ENCODE assay signal across 1 cellular context in the genomic region with DNA sequence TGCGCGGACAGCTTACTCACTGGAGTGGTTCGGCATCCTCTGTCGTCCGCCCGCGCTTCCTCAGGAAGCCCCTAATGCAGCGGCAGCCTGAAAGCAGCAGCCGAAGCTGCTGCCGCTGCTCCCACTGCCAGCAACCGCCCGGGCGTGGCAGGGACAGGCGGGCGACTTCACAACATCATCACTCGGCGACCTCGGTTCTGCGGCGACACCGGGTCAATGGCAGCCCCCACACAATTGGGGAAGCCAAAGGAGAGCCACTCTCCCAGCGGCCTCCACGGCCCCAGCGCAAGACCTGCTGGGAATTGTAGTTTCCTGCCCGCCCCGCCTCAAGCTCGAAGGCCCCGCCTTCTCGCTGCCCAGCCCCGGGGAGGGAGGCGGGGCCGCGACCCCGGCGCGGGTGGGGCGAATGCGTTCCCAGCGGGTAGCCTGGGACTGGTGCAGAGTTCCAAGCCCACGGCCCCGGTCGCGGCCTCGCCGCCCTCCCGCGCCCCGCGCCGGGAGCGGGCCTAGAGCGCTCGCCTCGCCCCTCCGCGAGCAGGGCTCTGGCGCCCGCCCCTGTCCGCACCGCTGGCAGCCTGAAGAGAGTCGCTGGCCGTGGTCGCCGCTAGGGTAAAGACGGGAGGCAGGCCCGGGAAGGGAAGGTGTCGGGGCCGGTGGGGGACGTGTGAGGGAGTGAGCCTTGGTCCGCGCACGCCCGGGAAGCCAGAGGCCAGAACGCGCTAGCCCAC.
TF ChIP-seq lines count a peak whose summit lies in the region.

A gene with protein sequence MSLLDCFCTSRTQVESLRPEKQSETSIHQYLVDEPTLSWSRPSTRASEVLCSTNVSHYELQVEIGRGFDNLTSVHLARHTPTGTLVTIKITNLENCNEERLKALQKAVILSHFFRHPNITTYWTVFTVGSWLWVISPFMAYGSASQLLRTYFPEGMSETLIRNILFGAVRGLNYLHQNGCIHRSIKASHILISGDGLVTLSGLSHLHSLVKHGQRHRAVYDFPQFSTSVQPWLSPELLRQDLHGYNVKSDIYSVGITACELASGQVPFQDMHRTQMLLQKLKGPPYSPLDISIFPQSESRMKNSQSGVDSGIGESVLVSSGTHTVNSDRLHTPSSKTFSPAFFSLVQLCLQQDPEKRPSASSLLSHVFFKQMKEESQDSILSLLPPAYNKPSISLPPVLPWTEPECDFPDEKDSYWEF (plus strand): TSS at position 411 of the 728 bp plus-strand sequence. CDS start 3,101 bp downstream, outside the sequence.
A gene with protein sequence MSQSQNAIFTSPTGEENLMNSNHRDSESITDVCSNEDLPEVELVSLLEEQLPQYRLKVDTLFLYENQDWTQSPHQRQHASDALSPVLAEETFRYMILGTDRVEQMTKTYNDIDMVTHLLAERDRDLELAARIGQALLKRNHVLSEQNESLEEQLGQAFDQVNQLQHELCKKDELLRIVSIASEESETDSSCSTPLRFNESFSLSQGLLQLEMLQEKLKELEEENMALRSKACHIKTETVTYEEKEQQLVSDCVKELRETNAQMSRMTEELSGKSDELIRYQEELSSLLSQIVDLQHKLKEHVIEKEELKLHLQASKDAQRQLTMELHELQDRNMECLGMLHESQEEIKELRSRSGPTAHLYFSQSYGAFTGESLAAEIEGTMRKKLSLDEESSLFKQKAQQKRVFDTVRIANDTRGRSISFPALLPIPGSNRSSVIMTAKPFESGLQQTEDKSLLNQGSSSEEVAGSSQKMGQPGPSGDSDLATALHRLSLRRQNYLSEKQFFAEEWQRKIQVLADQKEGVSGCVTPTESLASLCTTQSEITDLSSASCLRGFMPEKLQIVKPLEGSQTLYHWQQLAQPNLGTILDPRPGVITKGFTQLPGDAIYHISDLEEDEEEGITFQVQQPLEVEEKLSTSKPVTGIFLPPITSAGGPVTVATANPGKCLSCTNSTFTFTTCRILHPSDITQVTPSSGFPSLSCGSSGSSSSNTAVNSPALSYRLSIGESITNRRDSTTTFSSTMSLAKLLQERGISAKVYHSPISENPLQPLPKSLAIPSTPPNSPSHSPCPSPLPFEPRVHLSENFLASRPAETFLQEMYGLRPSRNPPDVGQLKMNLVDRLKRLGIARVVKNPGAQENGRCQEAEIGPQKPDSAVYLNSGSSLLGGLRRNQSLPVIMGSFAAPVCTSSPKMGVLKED (minus strand): TSS at position 129 of the 728 bp plus-strand sequence. CDS start 30,951 bp downstream, outside the sequence.

TF ChIP-seq in HepG2, 621 proteins besides CTCF, POLR2A, EP300 and RAD21 (continued from another document and continues in another):
- TF ChIP-seq PITX1 (CRISPR knock-in tag; IDR thresholded peaks at IDR 0.05) = 0 out of 2 replicates have a peak, but pooled peaks have one; percentile 48
- peak; percentile 99 for TF ChIP-seq ZFX (CRISPR knock-in tag; IDR thresholded peaks at IDR 0.05; ENCODE audit: low read depth)
- peak; percentile 64 for TF ChIP-seq ZNF205 (CRISPR knock-in tag; IDR thresholded peaks at IDR 0.05)
- TF ChIP-seq SRSF4 (IDR thresholded peaks at IDR 0.05; ENCODE audit: low read depth, low read length, poor library complexity, severe bottlenecking) = peak; percentile 34
- TF ChIP-seq EED (CRISPR knock-in tag; IDR thresholded peaks at IDR 0.05) = peak; percentile 69; the same call in 1 of the 2 replicates
- TF ChIP-seq KLF9 (CRISPR knock-in tag; IDR thresholded peaks at IDR 0.05; ENCODE audit: low read depth) = no peak
- peak; percentile 54; the same call in 1 of the 2 replicates for TF ChIP-seq ZNF775 (CRISPR knock-in tag; IDR thresholded peaks at IDR 0.05; ENCODE audit: borderline replicate concordance)
- TF ChIP-seq, protein P1, sequence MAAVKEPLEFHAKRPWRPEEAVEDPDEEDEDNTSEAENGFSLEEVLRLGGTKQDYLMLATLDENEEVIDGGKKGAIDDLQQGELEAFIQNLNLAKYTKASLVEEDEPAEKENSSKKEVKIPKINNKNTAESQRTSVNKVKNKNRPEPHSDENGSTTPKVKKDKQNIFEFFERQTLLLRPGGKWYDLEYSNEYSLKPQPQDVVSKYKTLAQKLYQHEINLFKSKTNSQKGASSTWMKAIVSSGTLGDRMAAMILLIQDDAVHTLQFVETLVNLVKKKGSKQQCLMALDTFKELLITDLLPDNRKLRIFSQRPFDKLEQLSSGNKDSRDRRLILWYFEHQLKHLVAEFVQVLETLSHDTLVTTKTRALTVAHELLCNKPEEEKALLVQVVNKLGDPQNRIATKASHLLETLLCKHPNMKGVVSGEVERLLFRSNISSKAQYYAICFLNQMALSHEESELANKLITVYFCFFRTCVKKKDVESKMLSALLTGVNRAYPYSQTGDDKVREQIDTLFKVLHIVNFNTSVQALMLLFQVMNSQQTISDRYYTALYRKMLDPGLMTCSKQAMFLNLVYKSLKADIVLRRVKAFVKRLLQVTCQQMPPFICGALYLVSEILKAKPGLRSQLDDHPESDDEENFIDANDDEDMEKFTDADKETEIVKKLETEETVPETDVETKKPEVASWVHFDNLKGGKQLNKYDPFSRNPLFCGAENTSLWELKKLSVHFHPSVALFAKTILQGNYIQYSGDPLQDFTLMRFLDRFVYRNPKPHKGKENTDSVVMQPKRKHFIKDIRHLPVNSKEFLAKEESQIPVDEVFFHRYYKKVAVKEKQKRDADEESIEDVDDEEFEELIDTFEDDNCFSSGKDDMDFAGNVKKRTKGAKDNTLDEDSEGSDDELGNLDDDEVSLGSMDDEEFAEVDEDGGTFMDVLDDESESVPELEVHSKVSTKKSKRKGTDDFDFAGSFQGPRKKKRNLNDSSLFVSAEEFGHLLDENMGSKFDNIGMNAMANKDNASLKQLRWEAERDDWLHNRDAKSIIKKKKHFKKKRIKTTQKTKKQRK (IDR thresholded peaks at IDR 0.05; ENCODE audit: low read length) = no peak
- TF ChIP-seq THYN1 (CRISPR knock-in tag; IDR thresholded peaks at IDR 0.05; ENCODE audit: borderline replicate concordance, low read depth) = no peak
- TF ChIP-seq, protein P2, sequence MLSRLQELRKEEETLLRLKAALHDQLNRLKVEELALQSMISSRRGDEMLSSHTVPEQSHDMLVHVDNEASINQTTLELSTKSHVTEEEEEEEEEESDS (CRISPR knock-in tag; IDR thresholded peaks at IDR 0.05; ENCODE audit: borderline replicate concordance) = peak; percentile 74; the same call in 1 of the 2 replicates
- TF ChIP-seq, protein P3, sequence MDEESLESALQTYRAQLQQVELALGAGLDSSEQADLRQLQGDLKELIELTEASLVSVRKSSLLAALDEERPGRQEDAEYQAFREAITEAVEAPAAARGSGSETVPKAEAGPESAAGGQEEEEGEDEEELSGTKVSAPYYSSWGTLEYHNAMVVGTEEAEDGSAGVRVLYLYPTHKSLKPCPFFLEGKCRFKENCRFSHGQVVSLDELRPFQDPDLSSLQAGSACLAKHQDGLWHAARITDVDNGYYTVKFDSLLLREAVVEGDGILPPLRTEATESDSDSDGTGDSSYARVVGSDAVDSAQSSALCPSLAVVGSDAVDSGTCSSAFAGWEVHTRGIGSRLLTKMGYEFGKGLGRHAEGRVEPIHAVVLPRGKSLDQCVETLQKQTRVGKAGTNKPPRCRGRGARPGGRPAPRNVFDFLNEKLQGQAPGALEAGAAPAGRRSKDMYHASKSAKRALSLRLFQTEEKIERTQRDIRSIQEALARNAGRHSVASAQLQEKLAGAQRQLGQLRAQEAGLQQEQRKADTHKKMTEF (CRISPR knock-in tag; IDR thresholded peaks at IDR 0.05) = peak; percentile 98
- TF ChIP-seq ZNF670 (CRISPR knock-in tag; IDR thresholded peaks at IDR 0.05; ENCODE audit: borderline replicate concordance) = peak; percentile 93; the same call in 1 of the 2 replicates
- TF ChIP-seq ZNF567 (CRISPR knock-in tag; IDR thresholded peaks at IDR 0.05; ENCODE audit: borderline replicate concordance) = 0 out of 2 replicates have a peak, but pooled peaks have one; percentile 14
- TF ChIP-seq, protein P4, sequence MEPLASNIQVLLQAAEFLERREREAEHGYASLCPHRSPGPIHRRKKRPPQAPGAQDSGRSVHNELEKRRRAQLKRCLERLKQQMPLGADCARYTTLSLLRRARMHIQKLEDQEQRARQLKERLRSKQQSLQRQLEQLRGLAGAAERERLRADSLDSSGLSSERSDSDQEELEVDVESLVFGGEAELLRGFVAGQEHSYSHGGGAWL (CRISPR knock-in tag; IDR thresholded peaks at IDR 0.05) = no peak
- TF ChIP-seq ZNF138 (CRISPR knock-in tag; IDR thresholded peaks at IDR 0.05; ENCODE audit: low read depth) = peak; percentile 94
- no peak for TF ChIP-seq CHD2 (IDR thresholded peaks at IDR 0.05; ENCODE audit: low read depth, low read length)
- TF ChIP-seq RAD51 (IDR thresholded peaks at IDR 0.05; ENCODE audit: borderline replicate concordance) = no peak
- peak; percentile 78 for TF ChIP-seq ZC3H13 (CRISPR knock-in tag; IDR thresholded peaks at IDR 0.05)
- peak; percentile 67; the same call in 1 of the 2 replicates for TF ChIP-seq ZNF552 (CRISPR knock-in tag; IDR thresholded peaks at IDR 0.05; ENCODE audit: borderline replicate concordance)
- peak; percentile 97 for TF ChIP-seq NR2C2 (CRISPR knock-in tag; IDR thresholded peaks at IDR 0.05; ENCODE audit: borderline replicate concordance)
- no peak; the same call in none of the 2 replicates for TF ChIP-seq ZNF766 (CRISPR knock-in tag; IDR thresholded peaks at IDR 0.05; ENCODE audit: borderline replicate concordance)
- TF ChIP-seq ZNF224 (CRISPR knock-in tag; IDR thresholded peaks at IDR 0.05) = no peak; the same call in 1 of the 2 replicates
- TF ChIP-seq, protein P5, sequence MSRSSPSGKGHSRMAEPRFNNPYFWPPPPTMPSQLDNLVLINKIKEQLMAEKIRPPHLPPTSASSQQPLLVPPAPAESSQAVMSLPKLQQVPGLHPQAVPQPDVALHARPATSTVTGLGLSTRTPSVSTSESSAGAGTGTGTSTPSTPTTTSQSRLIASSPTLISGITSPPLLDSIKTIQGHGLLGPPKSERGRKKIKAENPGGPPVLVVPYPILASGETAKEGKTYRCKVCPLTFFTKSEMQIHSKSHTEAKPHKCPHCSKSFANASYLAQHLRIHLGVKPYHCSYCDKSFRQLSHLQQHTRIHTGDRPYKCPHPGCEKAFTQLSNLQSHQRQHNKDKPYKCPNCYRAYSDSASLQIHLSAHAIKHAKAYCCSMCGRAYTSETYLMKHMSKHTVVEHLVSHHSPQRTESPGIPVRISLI (CRISPR knock-in tag; IDR thresholded peaks at IDR 0.05; ENCODE audit: borderline replicate concordance) = peak; percentile 26; the same call in 1 of the 2 replicates
- TF ChIP-seq, protein P6, sequence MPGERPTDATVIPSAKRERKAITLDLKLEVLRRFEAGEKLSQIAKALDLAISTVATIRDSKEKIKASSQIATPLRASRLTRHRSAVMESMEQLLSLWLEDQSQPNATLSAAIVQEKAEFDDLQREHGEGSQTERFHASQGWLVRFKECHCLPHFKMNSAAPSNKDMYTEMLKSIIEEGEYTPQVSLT (CRISPR knock-in tag; IDR thresholded peaks at IDR 0.05; ENCODE audit: borderline replicate concordance, low read depth) = no peak
- TF ChIP-seq RBM22 (optimal IDR thresholded peaks at IDR 0.05; ENCODE audit: low read length) = no peak
- peak; percentile 47 for TF ChIP-seq AGO1 (IDR thresholded peaks at IDR 0.05; ENCODE audit: low read depth, low read length, poor library complexity, severe bottlenecking)
- TF ChIP-seq, protein P7, sequence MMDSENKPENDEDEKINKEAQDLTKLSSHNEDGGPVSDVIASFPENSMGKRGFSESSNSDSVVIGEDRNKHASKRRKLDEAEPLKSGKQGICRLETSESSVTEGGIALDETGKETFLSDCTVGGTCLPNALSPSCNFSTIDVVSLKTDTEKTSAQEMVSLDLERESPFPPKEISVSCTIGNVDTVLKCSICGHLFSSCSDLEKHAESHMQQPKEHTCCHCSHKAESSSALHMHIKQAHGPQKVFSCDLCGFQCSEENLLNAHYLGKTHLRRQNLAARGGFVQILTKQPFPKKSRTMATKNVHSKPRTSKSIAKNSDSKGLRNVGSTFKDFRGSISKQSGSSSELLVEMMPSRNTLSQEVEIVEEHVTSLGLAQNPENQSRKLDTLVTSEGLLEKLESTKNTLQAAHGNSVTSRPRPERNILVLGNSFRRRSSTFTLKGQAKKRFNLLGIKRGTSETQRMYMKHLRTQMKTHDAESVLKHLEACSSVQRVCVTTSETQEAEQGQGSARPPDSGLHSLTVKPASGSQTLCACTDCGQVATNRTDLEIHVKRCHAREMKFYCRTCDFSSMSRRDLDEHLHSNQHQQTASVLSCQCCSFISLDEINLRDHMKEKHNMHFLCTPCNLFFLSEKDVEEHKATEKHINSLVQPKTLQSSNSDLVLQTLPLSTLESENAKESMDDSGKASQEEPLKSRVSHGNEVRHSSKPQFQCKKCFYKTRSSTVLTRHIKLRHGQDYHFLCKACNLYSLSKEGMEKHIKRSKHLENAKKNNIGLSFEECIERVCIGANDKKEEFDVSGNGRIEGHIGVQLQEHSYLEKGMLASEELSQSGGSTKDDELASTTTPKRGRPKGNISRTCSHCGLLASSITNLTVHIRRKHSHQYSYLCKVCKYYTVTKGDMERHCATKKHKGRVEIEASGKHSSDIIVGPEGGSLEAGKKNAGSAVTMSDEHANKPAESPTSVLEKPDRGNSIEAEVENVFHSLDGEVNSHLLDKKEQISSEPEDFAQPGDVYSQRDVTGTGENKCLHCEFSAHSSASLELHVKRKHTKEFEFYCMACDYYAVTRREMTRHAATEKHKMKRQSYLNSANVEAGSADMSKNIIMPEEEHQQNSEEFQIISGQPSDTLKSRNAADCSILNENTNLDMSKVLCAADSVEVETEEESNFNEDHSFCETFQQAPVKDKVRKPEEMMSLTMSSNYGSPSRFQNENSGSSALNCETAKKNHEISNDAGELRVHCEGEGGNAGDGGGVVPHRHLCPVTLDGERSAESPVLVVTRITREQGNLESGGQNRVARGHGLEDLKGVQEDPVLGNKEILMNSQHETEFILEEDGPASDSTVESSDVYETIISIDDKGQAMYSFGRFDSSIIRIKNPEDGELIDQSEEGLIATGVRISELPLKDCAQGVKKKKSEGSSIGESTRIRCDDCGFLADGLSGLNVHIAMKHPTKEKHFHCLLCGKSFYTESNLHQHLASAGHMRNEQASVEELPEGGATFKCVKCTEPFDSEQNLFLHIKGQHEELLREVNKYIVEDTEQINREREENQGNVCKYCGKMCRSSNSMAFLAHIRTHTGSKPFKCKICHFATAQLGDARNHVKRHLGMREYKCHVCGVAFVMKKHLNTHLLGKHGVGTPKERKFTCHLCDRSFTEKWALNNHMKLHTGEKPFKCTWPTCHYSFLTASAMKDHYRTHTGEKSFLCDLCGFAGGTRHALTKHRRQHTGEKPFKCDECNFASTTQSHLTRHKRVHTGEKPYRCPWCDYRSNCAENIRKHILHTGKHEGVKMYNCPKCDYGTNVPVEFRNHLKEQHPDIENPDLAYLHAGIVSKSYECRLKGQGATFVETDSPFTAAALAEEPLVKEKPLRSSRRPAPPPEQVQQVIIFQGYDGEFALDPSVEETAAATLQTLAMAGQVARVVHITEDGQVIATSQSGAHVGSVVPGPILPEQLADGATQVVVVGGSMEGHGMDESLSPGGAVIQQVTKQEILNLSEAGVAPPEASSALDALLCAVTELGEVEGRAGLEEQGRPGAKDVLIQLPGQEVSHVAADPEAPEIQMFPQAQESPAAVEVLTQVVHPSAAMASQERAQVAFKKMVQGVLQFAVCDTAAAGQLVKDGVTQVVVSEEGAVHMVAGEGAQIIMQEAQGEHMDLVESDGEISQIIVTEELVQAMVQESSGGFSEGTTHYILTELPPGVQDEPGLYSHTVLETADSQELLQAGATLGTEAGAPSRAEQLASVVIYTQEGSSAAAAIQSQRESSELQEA (CRISPR knock-in tag; IDR thresholded peaks at IDR 0.05; ENCODE audit: not compliant biosample characterization) = no peak
- TF ChIP-seq RORA (CRISPR knock-in tag; IDR thresholded peaks at IDR 0.05) = 0 out of 2 replicates have a peak, but pooled peaks have one; percentile 71
- peak; percentile 80 for TF ChIP-seq ZNF124 (CRISPR knock-in tag; IDR thresholded peaks at IDR 0.05)
